Comparison of ENCODE assay signal across 1 cellular context in the genomic region with DNA sequence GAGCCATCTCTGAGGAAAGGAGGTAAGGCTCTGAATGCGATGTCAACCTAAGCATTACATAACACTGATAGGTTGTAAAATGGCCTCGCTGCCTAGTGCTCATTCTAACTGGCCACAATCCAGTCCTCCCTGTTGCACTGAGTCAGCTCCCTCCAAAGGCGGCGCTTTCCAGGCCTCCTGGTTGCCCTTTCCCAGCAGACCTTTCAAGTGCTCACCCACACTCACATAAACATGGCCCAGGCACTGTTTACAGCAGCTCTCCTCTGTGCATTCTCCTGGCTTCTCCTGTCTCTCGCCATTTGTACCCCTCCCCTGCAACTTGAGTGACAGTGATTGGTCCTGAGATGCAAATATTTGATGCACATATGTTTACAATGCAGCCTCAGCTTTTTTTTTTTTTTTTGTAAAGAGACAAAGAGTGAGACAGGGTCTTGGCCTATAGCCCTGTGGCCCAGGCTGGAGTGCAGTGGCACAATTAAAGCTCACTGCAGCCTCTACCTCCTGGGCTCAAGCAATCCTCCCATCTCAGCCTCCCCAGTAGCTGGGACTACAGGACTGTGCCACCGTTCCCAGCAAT.
TF ChIP-seq lines count a peak whose summit lies in the region.

No MANE protein-coding gene starts in this region.

TF ChIP-seq in HepG2, 621 proteins besides CTCF, POLR2A, EP300 and RAD21 (continued from another document):
- TF ChIP-seq, protein P1, sequence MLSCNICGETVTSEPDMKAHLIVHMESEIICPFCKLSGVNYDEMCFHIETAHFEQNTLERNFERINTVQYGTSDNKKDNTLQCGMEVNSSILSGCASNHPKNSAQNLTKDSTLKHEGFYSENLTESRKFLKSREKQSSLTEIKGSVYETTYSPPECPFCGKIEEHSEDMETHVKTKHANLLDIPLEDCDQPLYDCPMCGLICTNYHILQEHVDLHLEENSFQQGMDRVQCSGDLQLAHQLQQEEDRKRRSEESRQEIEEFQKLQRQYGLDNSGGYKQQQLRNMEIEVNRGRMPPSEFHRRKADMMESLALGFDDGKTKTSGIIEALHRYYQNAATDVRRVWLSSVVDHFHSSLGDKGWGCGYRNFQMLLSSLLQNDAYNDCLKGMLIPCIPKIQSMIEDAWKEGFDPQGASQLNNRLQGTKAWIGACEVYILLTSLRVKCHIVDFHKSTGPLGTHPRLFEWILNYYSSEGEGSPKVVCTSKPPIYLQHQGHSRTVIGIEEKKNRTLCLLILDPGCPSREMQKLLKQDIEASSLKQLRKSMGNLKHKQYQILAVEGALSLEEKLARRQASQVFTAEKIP (CRISPR knock-in tag; IDR thresholded peaks at IDR 0.05; ENCODE audit: borderline replicate concordance) = no peak
- TF ChIP-seq, protein P2, sequence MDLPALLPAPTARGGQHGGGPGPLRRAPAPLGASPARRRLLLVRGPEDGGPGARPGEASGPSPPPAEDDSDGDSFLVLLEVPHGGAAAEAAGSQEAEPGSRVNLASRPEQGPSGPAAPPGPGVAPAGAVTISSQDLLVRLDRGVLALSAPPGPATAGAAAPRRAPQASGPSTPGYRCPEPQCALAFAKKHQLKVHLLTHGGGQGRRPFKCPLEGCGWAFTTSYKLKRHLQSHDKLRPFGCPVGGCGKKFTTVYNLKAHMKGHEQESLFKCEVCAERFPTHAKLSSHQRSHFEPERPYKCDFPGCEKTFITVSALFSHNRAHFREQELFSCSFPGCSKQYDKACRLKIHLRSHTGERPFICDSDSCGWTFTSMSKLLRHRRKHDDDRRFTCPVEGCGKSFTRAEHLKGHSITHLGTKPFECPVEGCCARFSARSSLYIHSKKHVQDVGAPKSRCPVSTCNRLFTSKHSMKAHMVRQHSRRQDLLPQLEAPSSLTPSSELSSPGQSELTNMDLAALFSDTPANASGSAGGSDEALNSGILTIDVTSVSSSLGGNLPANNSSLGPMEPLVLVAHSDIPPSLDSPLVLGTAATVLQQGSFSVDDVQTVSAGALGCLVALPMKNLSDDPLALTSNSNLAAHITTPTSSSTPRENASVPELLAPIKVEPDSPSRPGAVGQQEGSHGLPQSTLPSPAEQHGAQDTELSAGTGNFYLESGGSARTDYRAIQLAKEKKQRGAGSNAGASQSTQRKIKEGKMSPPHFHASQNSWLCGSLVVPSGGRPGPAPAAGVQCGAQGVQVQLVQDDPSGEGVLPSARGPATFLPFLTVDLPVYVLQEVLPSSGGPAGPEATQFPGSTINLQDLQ (CRISPR knock-in tag; IDR thresholded peaks at IDR 0.05) = no peak
- TF ChIP-seq, protein P3, sequence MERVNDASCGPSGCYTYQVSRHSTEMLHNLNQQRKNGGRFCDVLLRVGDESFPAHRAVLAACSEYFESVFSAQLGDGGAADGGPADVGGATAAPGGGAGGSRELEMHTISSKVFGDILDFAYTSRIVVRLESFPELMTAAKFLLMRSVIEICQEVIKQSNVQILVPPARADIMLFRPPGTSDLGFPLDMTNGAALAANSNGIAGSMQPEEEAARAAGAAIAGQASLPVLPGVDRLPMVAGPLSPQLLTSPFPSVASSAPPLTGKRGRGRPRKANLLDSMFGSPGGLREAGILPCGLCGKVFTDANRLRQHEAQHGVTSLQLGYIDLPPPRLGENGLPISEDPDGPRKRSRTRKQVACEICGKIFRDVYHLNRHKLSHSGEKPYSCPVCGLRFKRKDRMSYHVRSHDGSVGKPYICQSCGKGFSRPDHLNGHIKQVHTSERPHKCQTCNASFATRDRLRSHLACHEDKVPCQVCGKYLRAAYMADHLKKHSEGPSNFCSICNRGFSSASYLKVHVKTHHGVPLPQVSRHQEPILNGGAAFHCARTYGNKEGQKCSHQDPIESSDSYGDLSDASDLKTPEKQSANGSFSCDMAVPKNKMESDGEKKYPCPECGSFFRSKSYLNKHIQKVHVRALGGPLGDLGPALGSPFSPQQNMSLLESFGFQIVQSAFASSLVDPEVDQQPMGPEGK (CRISPR knock-in tag; IDR thresholded peaks at IDR 0.05) = 0 out of 2 replicates have a peak, but pooled peaks have one; percentile 22
- TF ChIP-seq TEAD3 (CRISPR knock-in tag; optimal IDR thresholded peaks at IDR 0.05; ENCODE audit: borderline replicate concordance) (peak; percentile 56), PTBP1 (IDR thresholded peaks at IDR 0.05; ENCODE audit: low read depth, low read length, poor library complexity, severe bottlenecking) (no peak), ZNF207 (IDR thresholded peaks at IDR 0.05; ENCODE audit: borderline replicate concordance) (no peak), IKZF1 (IDR thresholded peaks at IDR 0.05) (no peak), PHB2 (IDR thresholded peaks at IDR 0.05; ENCODE audit: partially characterized antibody) (no peak), ZNF556 (CRISPR knock-in tag; IDR thresholded peaks at IDR 0.05; ENCODE audit: borderline replicate concordance) (0 out of 2 replicates have a peak, but pooled peaks have one; percentile 28), TAF1 (CRISPR knock-in tag; IDR thresholded peaks at IDR 0.05) (0 out of 2 replicates have a peak, but pooled peaks have one; percentile 41), ZMAT3 (CRISPR knock-in tag; conservative IDR thresholded peaks at IDR 0.05) (no peak), TSC22D2 (CRISPR knock-in tag; IDR thresholded peaks at IDR 0.05; ENCODE audit: borderline replicate concordance) (no peak), ZNF558 (CRISPR knock-in tag; IDR thresholded peaks at IDR 0.05; ENCODE audit: borderline replicate concordance) (no peak), KDM1A (CRISPR knock-in tag; IDR thresholded peaks at IDR 0.05) (no peak; the same call in 1 of the 2 replicates), DMAP1 (CRISPR knock-in tag; IDR thresholded peaks at IDR 0.05) (peak; percentile 19; the same call in 1 of the 2 replicates), SOX6 (IDR thresholded peaks at IDR 0.05) (no peak), SOX6 (CRISPR knock-in tag; IDR thresholded peaks at IDR 0.05) (peak; percentile 46; the same call in 1 of the 2 replicates), MIXL1 (CRISPR knock-in tag; IDR thresholded peaks at IDR 0.05) (no peak), SNAPC2 (CRISPR knock-in tag; IDR thresholded peaks at IDR 0.05) (peak; percentile 63; the same call in 1 of the 2 replicates), ZMYM3 (CRISPR knock-in tag; IDR thresholded peaks at IDR 0.05) (peak; percentile 81), ZNF225 (CRISPR knock-in tag; IDR thresholded peaks at IDR 0.05) (0 out of 2 replicates have a peak, but pooled peaks have one; percentile 48)
- TF ChIP-seq, protein P4, sequence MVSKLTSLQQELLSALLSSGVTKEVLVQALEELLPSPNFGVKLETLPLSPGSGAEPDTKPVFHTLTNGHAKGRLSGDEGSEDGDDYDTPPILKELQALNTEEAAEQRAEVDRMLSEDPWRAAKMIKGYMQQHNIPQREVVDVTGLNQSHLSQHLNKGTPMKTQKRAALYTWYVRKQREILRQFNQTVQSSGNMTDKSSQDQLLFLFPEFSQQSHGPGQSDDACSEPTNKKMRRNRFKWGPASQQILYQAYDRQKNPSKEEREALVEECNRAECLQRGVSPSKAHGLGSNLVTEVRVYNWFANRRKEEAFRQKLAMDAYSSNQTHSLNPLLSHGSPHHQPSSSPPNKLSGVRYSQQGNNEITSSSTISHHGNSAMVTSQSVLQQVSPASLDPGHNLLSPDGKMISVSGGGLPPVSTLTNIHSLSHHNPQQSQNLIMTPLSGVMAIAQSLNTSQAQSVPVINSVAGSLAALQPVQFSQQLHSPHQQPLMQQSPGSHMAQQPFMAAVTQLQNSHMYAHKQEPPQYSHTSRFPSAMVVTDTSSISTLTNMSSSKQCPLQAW (CRISPR knock-in tag; IDR thresholded peaks at IDR 0.05) = 0 out of 2 replicates have a peak, but pooled peaks have one; percentile 10
- TF ChIP-seq, protein P5, sequence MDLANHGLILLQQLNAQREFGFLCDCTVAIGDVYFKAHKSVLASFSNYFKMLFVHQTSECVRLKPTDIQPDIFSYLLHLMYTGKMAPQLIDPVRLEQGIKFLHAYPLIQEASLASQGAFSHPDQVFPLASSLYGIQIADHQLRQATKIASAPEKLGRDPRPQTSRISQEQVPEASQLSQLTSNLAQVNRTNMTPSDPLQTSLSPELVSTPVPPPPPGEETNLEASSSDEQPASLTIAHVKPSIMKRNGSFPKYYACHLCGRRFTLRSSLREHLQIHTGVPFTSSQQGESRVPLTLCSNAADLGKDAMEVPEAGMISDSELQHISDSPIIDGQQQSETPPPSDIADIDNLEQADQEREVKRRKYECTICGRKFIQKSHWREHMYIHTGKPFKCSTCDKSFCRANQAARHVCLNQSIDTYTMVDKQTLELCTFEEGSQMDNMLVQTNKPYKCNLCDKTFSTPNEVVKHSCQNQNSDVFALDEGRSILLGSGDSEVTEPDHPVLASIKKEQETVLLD (CRISPR knock-in tag; IDR thresholded peaks at IDR 0.05; ENCODE audit: low read depth) = no peak
- TF ChIP-seq, protein P6, sequence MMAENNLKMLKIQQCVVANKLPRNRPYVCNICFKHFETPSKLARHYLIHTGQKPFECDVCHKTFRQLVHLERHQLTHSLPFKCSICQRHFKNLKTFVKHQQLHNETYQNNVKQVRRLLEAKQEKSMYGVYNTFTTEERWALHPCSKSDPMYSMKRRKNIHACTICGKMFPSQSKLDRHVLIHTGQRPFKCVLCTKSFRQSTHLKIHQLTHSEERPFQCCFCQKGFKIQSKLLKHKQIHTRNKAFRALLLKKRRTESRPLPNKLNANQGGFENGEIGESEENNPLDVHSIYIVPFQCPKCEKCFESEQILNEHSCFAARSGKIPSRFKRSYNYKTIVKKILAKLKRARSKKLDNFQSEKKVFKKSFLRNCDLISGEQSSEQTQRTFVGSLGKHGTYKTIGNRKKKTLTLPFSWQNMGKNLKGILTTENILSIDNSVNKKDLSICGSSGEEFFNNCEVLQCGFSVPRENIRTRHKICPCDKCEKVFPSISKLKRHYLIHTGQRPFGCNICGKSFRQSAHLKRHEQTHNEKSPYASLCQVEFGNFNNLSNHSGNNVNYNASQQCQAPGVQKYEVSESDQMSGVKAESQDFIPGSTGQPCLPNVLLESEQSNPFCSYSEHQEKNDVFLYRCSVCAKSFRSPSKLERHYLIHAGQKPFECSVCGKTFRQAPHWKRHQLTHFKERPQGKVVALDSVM (CRISPR knock-in tag; IDR thresholded peaks at IDR 0.05) = peak; percentile 98
